Comparison of ENCODE assay signal across 10 cellular contexts in the genomic region with DNA sequence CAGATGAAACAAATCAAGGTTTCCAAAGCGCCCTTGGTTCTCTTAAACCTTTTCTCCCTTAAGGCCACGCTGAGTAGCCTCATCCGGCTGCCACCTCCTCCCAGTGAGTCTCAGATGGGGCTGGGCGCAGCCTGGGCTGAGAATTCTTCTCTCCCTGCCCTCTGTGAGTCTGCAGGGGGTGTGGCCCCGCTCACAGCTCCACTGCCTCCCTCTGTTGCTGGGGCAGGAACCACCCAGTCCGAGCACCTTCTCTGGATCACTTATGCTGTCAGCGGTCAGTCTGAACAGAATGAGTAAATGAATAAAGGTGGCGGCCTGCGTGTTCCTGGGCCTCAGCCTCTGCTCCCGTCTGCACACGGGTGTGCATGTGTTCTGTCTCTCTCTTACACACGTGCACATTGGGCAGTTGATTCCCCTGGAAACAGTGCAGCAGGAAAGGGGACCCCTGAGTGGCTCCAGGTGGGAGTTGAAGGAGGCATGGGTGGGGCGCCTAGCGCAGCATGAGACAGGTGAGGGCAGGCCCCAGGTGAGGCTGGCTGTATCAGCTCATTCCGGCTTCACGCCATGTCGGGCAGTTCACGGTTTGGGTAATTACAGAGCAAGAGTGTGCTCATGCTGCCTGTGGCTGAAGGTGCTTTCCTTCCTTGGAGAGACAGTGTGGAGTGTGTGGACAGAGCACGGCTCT. TPM values are rescaled to one million over a fixed set of nuclear protein-coding genes. Genes with fewer than 3 reads are reported as not detected.
DNase-seq lines count a peak whose midpoint lies in the region; ATAC-seq and TF ChIP-seq lines count a peak whose summit lies in the region.
"Had no signal": no experiment of that assay in that cellular context is flagged by ENCODE, and none has a peak within 500 bp of the region (broad histone marks: within the 10 kb centered on the region; RNA-seq: fewer than 3 reads in every experiment).

No MANE protein-coding gene starts in this region.

- H2BK5ac ChIP-seq in H9 (ENCODE audit: insufficient read length, low read length): no peak overlapping the region

- no peak overlapping the region for H4K5ac ChIP-seq in H9 (ENCODE audit: insufficient read length, low read depth, low read length)

- H3K4me1 ChIP-seq in H9 (ENCODE audit: insufficient read depth, low read length): no peaks in the 10 kb centered on the region; the same call in 1 of the 2 replicates

- peaks cover 57% of the 10 kb centered on the region for H3K27me3 Mint-ChIP-seq in H9 (ENCODE audit: low read depth)
- peaks cover 40% of the 10 kb centered on the region for H3K27me3 Mint-ChIP-seq in nephron (ENCODE audit: low read depth)
- peaks cover 10 to 27% (median 14%) of the 10 kb centered on the region in 3 donors for H3K27me3 Mint-ChIP-seq in immature natural killer cell (ENCODE audit: low read depth in 3 of 3)

- no peak overlapping the region for H3K9ac ChIP-seq in H9 (ENCODE audit: extremely low read depth, insufficient read length, low read length)

- no peak overlapping the region for H2BK20ac ChIP-seq in H9 (ENCODE audit: low read depth, low read length, poor library complexity, severe bottlenecking)

- no peaks in the 10 kb centered on the region; a peak in 1 of 5 replicates for H3K9me3 Mint-ChIP-seq in H9
- no peaks in the 10 kb centered on the region for H3K9me3 Mint-ChIP-seq in nephron
- H3K9me3 Mint-ChIP-seq in immature natural killer cell: no peaks in the 10 kb centered on the region

- peak overlapping the region in 2 of 3 experiments; percentile 21 to 84; a peak in 1 of 7 replicates for H3K27ac Mint-ChIP-seq in H9
- H3K27ac Mint-ChIP-seq in nephron: peak overlapping the region; percentile 48 to 70 (median 53)
- H3K27ac Mint-ChIP-seq in immature natural killer cell: no peak overlapping the region
- H3K27ac Mint-ChIP-seq: nephron progenitor cell had no signal

- H3K23me2 ChIP-seq in H9 (ENCODE audit: insufficient read length, low read depth, low read length, poor library complexity, severe bottlenecking): peaks cover 10% of the 10 kb centered on the region

- H3K56ac ChIP-seq in H9 (ENCODE audit: insufficient read length, low read depth, low read length): no peak overlapping the region

- peak; percentile 24 for DNase-seq in 8988T
- DNase-seq in H9: no peak
- peak; percentile 7 for DNase-seq in epidermal melanocyte (ENCODE audit: insufficient read length, low spot score)
- no peak for DNase-seq in left lobe of liver (ENCODE audit: low spot score)
- DNase-seq in activated T-cell treated with anti-CD3 and anti-CD28 coated beads for 4 hours: no peak
- no peak for DNase-seq in immature natural killer cell
- DNase-seq: NCI-H2227 treated with DMSO at 0.1 percent for 48 hours, nephron progenitor cell had no signal

- TF ChIP-seq CTCF in H9 (conservative IDR thresholded peaks at IDR 0.05): no peak
- no peak for TF ChIP-seq CTCF in nephron (IDR thresholded peaks at IDR 0.05; ENCODE audit: unreplicated experiment in 3 of 3)

- H3K79me1 ChIP-seq in H9 (ENCODE audit: insufficient read depth, low read depth, low read length, poor library complexity, severe bottlenecking): no peaks in the 10 kb centered on the region

- H3K14ac ChIP-seq in H9 (ENCODE audit: insufficient read depth, low read length): no peak overlapping the region

- H4K91ac ChIP-seq in H9 (ENCODE audit: insufficient read length, low read depth, low read length): no peak overlapping the region

- H3K4me3 Mint-ChIP-seq in H9 (no peak overlapping the region), nephron (peak overlapping the region; percentile 37 to 60 (median 47)), immature natural killer cell (no peak overlapping the region)
- H3K4me3 Mint-ChIP-seq: nephron progenitor cell had no signal

- no peak overlapping the region for H3K4ac ChIP-seq in H9 (ENCODE audit: low read depth, low read length)

- no peak overlapping the region for H3T11ph ChIP-seq in H9 (ENCODE audit: low read length)

- H3K9me3 ChIP-seq in H9 (ENCODE audit: control insufficient read depth, low read depth, low read length): no peaks in the 10 kb centered on the region

- ATAC-seq in GM21723 (IDR thresholded peaks at IDR 0.05; ENCODE audit: unreplicated experiment) (no peak), left lobe of liver (no peak)

- H3K36me3 Mint-ChIP-seq in H9 (ENCODE audit: insufficient read depth in 1 of 3, low read depth in 3 of 3) (peaks cover 0 to 10% (median 0%) of the 10 kb centered on the region in 3 experiments; a peak in 1 of 7 replicates), nephron (ENCODE audit: low read depth) (peaks cover 3% of the 10 kb centered on the region), immature natural killer cell (no peaks in the 10 kb centered on the region)

- H2BK120ac ChIP-seq in H9 (ENCODE audit: low read depth, low read length, poor library complexity, severe bottlenecking): no peak overlapping the region

- no peak overlapping the region for H2AK5ac ChIP-seq in H9 (ENCODE audit: insufficient read length, low read length)

- no peak overlapping the region for H3K23ac ChIP-seq in H9 (ENCODE audit: insufficient read length, low read depth, low read length)

- no CpG with 5 or more reads among the region's 19 CpGs for WGBS in H9 (ENCODE audit: extremely low coverage, insufficient read length, low lambda C conversion rate)

- H3K27ac ChIP-seq in H9 (ENCODE audit: insufficient read length, low read depth, low read length): no peak overlapping the region

- no peaks in the 10 kb centered on the region for H3K79me2 ChIP-seq in H9 (ENCODE audit: insufficient read depth, low read length)

- no peak overlapping the region for H2BK12ac ChIP-seq in H9 (ENCODE audit: insufficient read length, low read depth, low read length)

- H3K4me2 ChIP-seq in H9 (ENCODE audit: insufficient read depth, insufficient read length, low read length): no peak overlapping the region

- peaks cover 20% of the 10 kb centered on the region for H3K27me3 ChIP-seq in H9 (ENCODE audit: insufficient read depth, low read length)

- H2BK15ac ChIP-seq in H9 (ENCODE audit: low read depth, low read length): no peak overlapping the region

- H3K4me1 Mint-ChIP-seq in H9: peaks cover 28 to 36% of the 10 kb centered on the region in 2 experiments
- peaks cover 38% of the 10 kb centered on the region for H3K4me1 Mint-ChIP-seq in nephron
- H3K4me1 Mint-ChIP-seq in immature natural killer cell: peaks cover 8 to 11% of the 10 kb centered on the region in 2 donors

- no peak overlapping the region for H3K18ac ChIP-seq in H9 (ENCODE audit: insufficient read length, low read depth, low read length)

- no peak overlapping the region for H2AFZ ChIP-seq in H9 (ENCODE audit: low read length)

- no peak overlapping the region for H4K8ac ChIP-seq in H9 (replicated peaks; ENCODE audit: insufficient read length, low read depth, low read length)

- H4K20me1 ChIP-seq in H9 (ENCODE audit: control insufficient read depth, insufficient read depth, insufficient read length): no peaks in the 10 kb centered on the region

RNA-seq across cellular contexts. Expression of a gene that starts 4.3 kb away (rescaled TPM):
- total RNA-seq in H9 (2021) (6.9 and 8.5 TPM in 2 replicates), left lobe of liver (1.9 TPM)
- polyA plus RNA-seq in immature natural killer cell: under 1 TPM in 2 of 3 donors, not detected in 1; 0.15 to 0.47 TPM

Comparison
In these comparisons a context has a peak if more than half of its experiments do, and no peak if none do; other contexts are left out.
1. DNase-seq: peak in 8988T (single experiment) and epidermal melanocyte (single experiment); none in H9 (single experiment), left lobe of liver (single experiment), activated T-cell treated with anti-CD3 and anti-CD28 coated beads for 4 hours (single experiment) and immature natural killer cell (0 of 3).
2. H3K27ac Mint-ChIP-seq: peak in H9 (2 of 3) and nephron (3 of 3); none in immature natural killer cell (0 of 6).
3. H3K4me3 Mint-ChIP-seq: peak in nephron (3 of 3); none in H9 (0 of 2) and immature natural killer cell (0 of 5).